Comparison of ENCODE assay signal across 26 cellular contexts in the genomic region with DNA sequence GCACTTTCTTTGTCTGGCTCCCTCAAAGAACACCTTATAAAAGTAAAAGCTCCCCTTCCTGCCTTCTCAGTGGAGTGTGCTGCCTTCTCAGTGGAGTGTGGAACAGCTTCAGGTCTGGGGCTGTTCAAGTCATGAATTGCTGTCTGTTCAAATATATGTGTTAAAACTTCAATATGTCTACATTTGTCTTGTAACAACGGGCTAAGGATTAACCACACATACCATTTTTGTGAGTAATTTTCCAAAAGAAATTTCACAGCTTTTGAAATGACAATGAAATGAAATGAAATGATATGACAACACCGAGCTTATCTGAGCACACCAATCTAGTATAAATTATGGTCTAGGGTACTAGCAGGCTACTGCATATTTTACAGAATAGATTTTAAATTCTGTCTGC. TPM values are rescaled to one million over a fixed set of nuclear protein-coding genes. Genes with fewer than 3 reads are reported as not detected.
DNase-seq lines count a peak whose midpoint lies in the region; ATAC-seq, FAIRE-seq and TF ChIP-seq lines count a peak whose summit lies in the region.
"Had no signal": no experiment of that assay in that cellular context is flagged by ENCODE, and none has a peak within 500 bp of the region (broad histone marks: within the 10 kb centered on the region; RNA-seq: fewer than 3 reads in every experiment).

No MANE protein-coding gene starts in this region.

- CTCF ChIA-PET in BJ (lab: Yijun Ruan, JAX): interaction anchor here (0.8 kb wide), 1 partner anchor 21 kb away, joined by 3 read pairs; no protein-coding TSS in a partner anchor

- no peak for ATAC-seq in GM18517 (IDR thresholded peaks at IDR 0.05; ENCODE audit: unreplicated experiment)
- no peak for ATAC-seq in GM21423 (IDR thresholded peaks at IDR 0.05; ENCODE audit: unreplicated experiment)
- ATAC-seq: activated CD4-positive, alpha-beta T cell treated with anti-CD3 and anti-CD28 coated beads for 36 hours; T-cell had no signal

- no peak for FAIRE-seq in bronchial epithelial cell (lab: Jason Lieb, UNC)
- FAIRE-seq: frontal cortex, H1, kidney had no signal

- H3K36me3 ChIP-seq in BJ (ENCODE audit: control insufficient read depth, insufficient read depth, low read length) (no peaks in the 10 kb centered on the region), bronchial epithelial cell (ENCODE audit: control insufficient read depth, insufficient read depth, low read length) (no peaks in the 10 kb centered on the region)
- H3K36me3 ChIP-seq: cardiac muscle cell had no signal

- POLR2A ChIA-PET in BJ (lab: Charles Lee): no interaction called here

- H3K27me3 ChIP-seq in BJ (ENCODE audit: control insufficient read depth, insufficient read depth, low read length) (no peaks in the 10 kb centered on the region), bronchial epithelial cell (ENCODE audit: control insufficient read depth, insufficient read depth, low read length) (no peaks in the 10 kb centered on the region)
- H3K27me3 ChIP-seq: cardiac muscle cell, suprapubic skin had no signal

- no peak overlapping the region for H3K4me3 ChIP-seq in BJ (ENCODE audit: low read depth, low read length)
- no peak overlapping the region for H3K4me3 ChIP-seq in bronchial epithelial cell (ENCODE audit: low read depth, low read length)
- H3K4me3 ChIP-seq: cardiac muscle cell, lung, suprapubic skin had no signal

- TF ChIP-seq CTCF in BJ (IDR thresholded peaks at IDR 0.05; ENCODE audit: insufficient read depth, low read depth, low read length): no peak
- no peak for TF ChIP-seq CTCF in bronchial epithelial cell (IDR thresholded peaks at IDR 0.05; ENCODE audit: insufficient read depth, low read length, severe bottlenecking)

- DNase-seq in BJ (ENCODE audit: low read depth) (peak; percentile 4), LHCN-M2 (ENCODE audit: low read depth) (peak; percentile 38), bronchial epithelial cell (ENCODE audit: low read depth) (peak; percentile 67), kidney tubule cell (ENCODE audit: low spot score) (peak; percentile 18), amniotic stem cell (lab: John Stamatoyannopoulos, UW) (no peak), NK-92 (lab: John Stamatoyannopoulos, UW; ENCODE audit: unreplicated experiment) (no peak)
- DNase-seq: ACHN; activated CD4-positive, alpha-beta T cell treated with anti-CD3 and anti-CD28 coated beads for 36 hours; activated naive CD8-positive, alpha-beta T cell treated with anti-CD3 and anti-CD28 coated beads for 36 hours; CD4-positive, CD25-positive, alpha-beta regulatory T cell; dermis blood vessel endothelial cell; GDM1; Kasumi-1; kidney; NCI-H2107; NCI-H524 treated with DMSO at 0.1 percent for 48 hours; nucleus accumbens; retina; T-cell had no signal

RNA-seq across cellular contexts. Expression of a gene that starts 42.9 kb away (rescaled TPM):
- 11.7 and 12.9 TPM in 2 replicates for polyA plus RNA-seq in BJ (2011; rRNA removed)
- 6.1 and 6.8 TPM in 2 replicates for polyA minus RNA-seq in BJ (2011; rRNA and poly(A)+ RNA removed)
- 0.34 and 0.64 TPM in 2 replicates for total RNA-seq in LHCN-M2 (2014; rRNA removed)
- 0.98 TPM for polyA plus RNA-seq in LHCN-M2 (2012)
- total RNA-seq in bronchial epithelial cell: 0.79 and 0.90 TPM in 2 replicates

Comparison
In these comparisons a context has a peak if more than half of its experiments do, and no peak if none do; other contexts are left out.
1. DNase-seq: peak in BJ (single experiment), LHCN-M2 (single experiment), bronchial epithelial cell (single experiment) and kidney tubule cell (single experiment); none in amniotic stem cell (single experiment) and NK-92 (single experiment).